Comparison of ENCODE assay signal across 16 cellular contexts in genomic region chr5:34483442-34484033, GRCh38.
DNase-seq lines count a peak whose midpoint lies in the region; ATAC-seq, FAIRE-seq and TF ChIP-seq lines count a peak whose summit lies in the region.
"Had no signal": no experiment of that assay in that cellular context is flagged by ENCODE, and none has a peak within 500 bp of the region (broad histone marks: within the 10 kb centered on the region; RNA-seq: fewer than 3 reads in every experiment).

No MANE protein-coding gene starts in this region.

- H3K23ac ChIP-seq in mesenchymal stem cell (ENCODE audit: low read length in 2 of 2) = no peak overlapping the region

- H3K79me1 ChIP-seq in mesenchymal stem cell (replicated peaks; ENCODE audit: low read length, poor library complexity, severe bottlenecking) = no peaks in the 10 kb centered on the region

- no peak for TF ChIP-seq POLR2A in K562 (conservative IDR thresholded peaks at IDR 0.05)

- H3K4me3 ChIP-seq in K562 = no peak overlapping the region
- H3K4me3 ChIP-seq in mesenchymal stem cell (ENCODE audit: insufficient read depth in 1 of 2, low read depth in 1 of 2, low read length in 2 of 2) = no peak overlapping the region
- H3K4me3 ChIP-seq: sigmoid colon, upper lobe of right lung had no signal

- H3K4me2 ChIP-seq in K562 (ENCODE audit: insufficient read depth, low read length) (no peak overlapping the region), mesenchymal stem cell (ENCODE audit: low read length, poor library complexity, severe bottlenecking) (no peak overlapping the region)

- POLR2A ChIA-PET in K562 (lab: Yijun Ruan, JAX) = interaction anchor here (0.7 kb wide), 1 partner anchor 368 kb away, joined by 3 read pairs; no protein-coding TSS in a partner anchor

- no peaks in the 10 kb centered on the region for H4K20me1 ChIP-seq in K562 (replicated peaks; ENCODE audit: control insufficient read depth, insufficient read depth, low read length)

- H2AFZ ChIP-seq in K562 (ENCODE audit: low read depth, low read length) (no peak overlapping the region), mesenchymal stem cell (ENCODE audit: low read depth, low read length) (no peak overlapping the region)

- H3K27me3 ChIP-seq in K562 (ENCODE audit: control insufficient read depth in 2 of 2, insufficient read depth in 2 of 2, low read length in 2 of 2) (peaks cover 29 to 48% of the 10 kb centered on the region in 2 experiments), mesenchymal stem cell (ENCODE audit: control insufficient read depth in 1 of 2, insufficient read depth in 1 of 2, low read length in 2 of 2) (peaks cover 0 to 6% of the 10 kb centered on the region in 2 experiments)
- H3K27me3 ChIP-seq: sigmoid colon, upper lobe of right lung had no signal

- H2BK120ac ChIP-seq in mesenchymal stem cell (ENCODE audit: low read depth, low read length) = no peak overlapping the region

- TF ChIP-seq EP300 in K562 (IDR thresholded peaks at IDR 0.05; ENCODE audit: low read length) = no peak

- H3K79me2 ChIP-seq in K562 (ENCODE audit: control insufficient read depth, insufficient read depth, low read length) = no peaks in the 10 kb centered on the region

- no TSS peak for BruUV-seq in K562 (replicated peaks; lab: Mats Ljungman, UMichigan)

- H3K14ac ChIP-seq in mesenchymal stem cell (ENCODE audit: low read length in 2 of 2) = no peak overlapping the region

- H2BK5ac ChIP-seq in mesenchymal stem cell (ENCODE audit: low read depth, low read length, poor library complexity, severe bottlenecking) = no peak overlapping the region

- no peak overlapping the region for H3K18ac ChIP-seq in mesenchymal stem cell (ENCODE audit: low read depth in 1 of 2, low read length in 2 of 2)

- TF ChIP-seq CTCF in K562 (IDR thresholded peaks at IDR 0.05 in 2 of 3, conservative IDR thresholded peaks at IDR 0.05 in 1 of 3; ENCODE audit: insufficient read depth in 2 of 3, low read depth in 1 of 3, low read length in 3 of 3) = no peak

- 4% methylated on average over 5 of the region's 5 CpGs for WGBS in K562 (ENCODE audit: insufficient coverage, low coverage, missing lambda C conversion rate)
- 72% methylated on average over 1 of the region's 5 CpGs for WGBS in mesenchymal stem cell

- no peak overlapping the region for H4K8ac ChIP-seq in mesenchymal stem cell (ENCODE audit: low read length)

- no peaks in the 10 kb centered on the region for H3K36me3 ChIP-seq in K562 (ENCODE audit: control insufficient read depth, insufficient read depth, low read length)
- H3K36me3 ChIP-seq in mesenchymal stem cell (ENCODE audit: control insufficient read depth in 1 of 2, insufficient read depth in 2 of 2, low read depth in 1 of 2, low read length in 2 of 2) = no peaks in the 10 kb centered on the region
- H3K36me3 ChIP-seq: sigmoid colon, upper lobe of right lung had no signal

- no peak overlapping the region for H3K27ac ChIP-seq in K562 (ENCODE audit: extremely low read depth, low read depth, low read length)
- H3K27ac ChIP-seq in mesenchymal stem cell (ENCODE audit: low read length, poor library complexity, severe bottlenecking) = no peak overlapping the region
- H3K27ac ChIP-seq: sigmoid colon, upper lobe of right lung had no signal

- CTCF ChIA-PET in K562 (lab: Yijun Ruan, JAX; ENCODE audit: low intra/inter-chr PET ratio) = no interaction called here

- H3K4me1 ChIP-seq in K562 (replicated peaks in 1 of 2; ENCODE audit: control insufficient read depth in 2 of 2, insufficient read depth in 2 of 2, low read length in 2 of 2) (no peaks in the 10 kb centered on the region), mesenchymal stem cell (ENCODE audit: control insufficient read depth, insufficient read depth, low read depth, low read length) (peaks cover 2% of the 10 kb centered on the region)

- no peak overlapping the region for H3K4ac ChIP-seq in mesenchymal stem cell (ENCODE audit: low read depth in 1 of 2, low read length in 2 of 2)

- TF ChIP-seq RAD21 in K562 (CRISPR knock-in tag; conservative IDR thresholded peaks at IDR 0.05 in 1 of 2, IDR thresholded peaks at IDR 0.05 in 1 of 2) = no peak

- H3K9me3 ChIP-seq in K562 (replicated peaks; ENCODE audit: control insufficient read depth, insufficient read depth, low read depth, low read length) (no peaks in the 10 kb centered on the region), mesenchymal stem cell (ENCODE audit: control insufficient read depth, low read length) (no peaks in the 10 kb centered on the region)
- H3K9me3 ChIP-seq: sigmoid colon, upper lobe of right lung had no signal

- FAIRE-seq in K562 (lab: Jason Lieb, UNC) = no peak

- H4K91ac ChIP-seq in mesenchymal stem cell (ENCODE audit: low read length) = no peak overlapping the region

- in situ Hi-C loops in K562 (cut with MboI) = loop anchor here (10.0 to 25.0 kb wide), 2 partner anchors 411 to 704 kb away; no protein-coding TSS in a partner anchor

- ATAC-seq in K562 (no peak), HG03175 (IDR thresholded peaks at IDR 0.05; ENCODE audit: unreplicated experiment) (no peak)
- ATAC-seq: upper lobe of right lung had no signal

- no peaks in the 10 kb centered on the region for H3K9me1 ChIP-seq in K562 (ENCODE audit: control insufficient read depth, insufficient read depth, low read length)

- no peak overlapping the region for H3K9ac ChIP-seq in K562 (ENCODE audit: insufficient read depth in 1 of 2, low read depth in 2 of 2, low read length in 2 of 2)
- H3K9ac ChIP-seq in mesenchymal stem cell (ENCODE audit: low read length) = no peak overlapping the region

- H2AK5ac ChIP-seq in mesenchymal stem cell (ENCODE audit: low read length, severe bottlenecking) = peak overlapping the region; percentile 19

- peak; percentile 89 for DNase-seq in COR-L47 (lab: John Stamatoyannopoulos, UW)
- peak; percentile 65 to 76 for DNase-seq in NCI-H1930 (lab: John Stamatoyannopoulos, UW)
- no peak for DNase-seq in K562 (ENCODE audit: extremely low read depth in 1 of 4, low spot score in 3 of 4)
- no peak for DNase-seq in mesenchymal stem cell
- DNase-seq in activated CD4-positive, CD25-positive, alpha-beta regulatory T cell treated with anti-CD3 and anti-CD28 coated beads, Interleukin-2, amount 50 U/mL, for 72 hours = no peak
- no peak for DNase-seq in NCI-H510A treated with DMSO at 0.1 percent for 48 hours (lab: John Stamatoyannopoulos, UW)
- DNase-seq in effector CD4-positive, alpha-beta T cell = no peak
- DNase-seq: activated CD4-positive, alpha-beta T cell treated with anti-CD3 and anti-CD28 coated beads for 1 hour; activated naive CD4-positive, alpha-beta T cell treated with anti-CD3 and anti-CD28 coated beads, Interleukin-2, amount 10 ng/mL, durations not matched to agents 7 days and 5 days; DMS153; mammary epithelial cell; NCI-H1436; NK-92 treated with Interleukin-12 subunit alpha and Interleukin-12 subunit beta, amount 100 ng/mL, for 24 hours; sigmoid colon; upper lobe of right lung had no signal

- intact Hi-C loops in K562 (cut with micrococcal nuclease) = no loop called here

- no peak overlapping the region for H2BK12ac ChIP-seq in mesenchymal stem cell (ENCODE audit: low read length in 2 of 2)

- H2BK15ac ChIP-seq in mesenchymal stem cell (ENCODE audit: low read depth, poor library complexity, severe bottlenecking) = no peak overlapping the region

TF ChIP-seq in K562, 482 proteins besides CTCF, POLR2A, EP300 and RAD21:
- peak; percentile 37 for TF ChIP-seq TFE3 (CRISPR knock-in tag; IDR thresholded peaks at IDR 0.05)
- TF ChIP-seq RFX5 (IDR thresholded peaks at IDR 0.05; ENCODE audit: low read depth, low read length) = no peak
- no peak for TF ChIP-seq ZEB2 (IDR thresholded peaks at IDR 0.05)
- TF ChIP-seq BCL6 (CRISPR knock-in tag; IDR thresholded peaks at IDR 0.05) = no peak

Comparison
In these comparisons a context has a peak if more than half of its experiments do, and no peak if none do; other contexts are left out.
1. DNase-seq: peak in COR-L47 (single experiment) and NCI-H1930 (2 of 2); none in K562 (0 of 4), mesenchymal stem cell (single experiment), activated CD4-positive, CD25-positive, alpha-beta regulatory T cell treated with anti-CD3 and anti-CD28 coated beads, Interleukin-2, amount 50 U/mL, for 72 hours (single experiment), NCI-H510A treated with DMSO at 0.1 percent for 48 hours (single experiment) and effector CD4-positive, alpha-beta T cell (single experiment).